ENCODE assay signal across 8 cellular contexts in genomic region chrY:16330032-16330758, GRCh38.
DNase-seq lines count a peak whose midpoint lies in the region; ATAC-seq, FAIRE-seq and TF ChIP-seq lines count a peak whose summit lies in the region.
"Not testable (repeated sequence)": the region's sequence is repeated elsewhere in the genome, so short reads cannot be mapped to it uniquely, and the experiment has no call there.

No MANE protein-coding gene starts in this region.

- not testable (repeated sequence) for H2AFZ ChIP-seq in endothelial cell of umbilical vein (ENCODE audit: low read depth, low read length)

- H3K9me3 ChIP-seq in RWPE2 (ENCODE audit: severe bottlenecking); body of pancreas; endothelial cell of umbilical vein (replicated peaks; ENCODE audit: control insufficient read depth, insufficient read depth, low read length): not testable (repeated sequence)

- intact Hi-C loops in body of pancreas (cut with DNase I); endothelial cell of umbilical vein (cut with micrococcal nuclease): not testable (repeated sequence)

- not testable (repeated sequence) for H3K79me2 ChIP-seq in endothelial cell of umbilical vein (ENCODE audit: control insufficient read depth, insufficient read depth, low read length)

- not testable (repeated sequence) for H4K20me1 ChIP-seq in endothelial cell of umbilical vein (replicated peaks; ENCODE audit: control insufficient read depth, extremely low read depth, insufficient read depth, low read length)

- TF ChIP-seq CTCF in RWPE2 (IDR thresholded peaks at IDR 0.05; ENCODE audit: poor library complexity, severe bottlenecking); body of pancreas (IDR thresholded peaks at IDR 0.05); endothelial cell of umbilical vein (IDR thresholded peaks at IDR 0.05; ENCODE audit: extremely low read depth in 1 of 2, insufficient read depth in 1 of 2, low read depth in 1 of 2, low read length in 2 of 2); foreskin keratinocyte (conservative IDR thresholded peaks at IDR 0.05): not testable (repeated sequence)

- H3K4me2 ChIP-seq in endothelial cell of umbilical vein (ENCODE audit: insufficient read depth, low read length): not testable (repeated sequence)

- BruUV-seq in endothelial cell of umbilical vein (replicated peaks; lab: Mats Ljungman, UMichigan): not testable (repeated sequence)

- FAIRE-seq in RCC 7860 (lab: Jason Lieb, UNC): peak; percentile 93
- peak; percentile 47 for FAIRE-seq in endothelial cell of umbilical vein (lab: Jason Lieb, UNC)
- peak; percentile 27 for FAIRE-seq in islet of Langerhans (lab: Jason Lieb, UNC)

- H3K9ac ChIP-seq in endothelial cell of umbilical vein (replicated peaks; ENCODE audit: extremely low read depth, insufficient read depth, low read length): not testable (repeated sequence)

- ATAC-seq in GM18868 (IDR thresholded peaks at IDR 0.05; ENCODE audit: unreplicated experiment) (peak; percentile 90), HG03432 (IDR thresholded peaks at IDR 0.05; ENCODE audit: unreplicated experiment) (peak; percentile 69), RWPE2 (ENCODE audit: low read depth) (peak; percentile 82), body of pancreas (peak; percentile 45), foreskin keratinocyte (peak; percentile 86)

- dilution Hi-C loops in endothelial cell of umbilical vein (cut with MboI; ENCODE audit: extremely low pct_ligation_motif_present, low sequenced_read_pairs): not testable (repeated sequence)

- H3K9me1 ChIP-seq in endothelial cell of umbilical vein (replicated peaks; ENCODE audit: control insufficient read depth, extremely low read depth, insufficient read depth, low read length): not testable (repeated sequence)

- not testable (repeated sequence) for H3K36me3 ChIP-seq in RWPE2 (ENCODE audit: low read depth); body of pancreas (replicated peaks in 1 of 2; ENCODE audit: insufficient read depth in 1 of 2, low read depth in 2 of 2); endothelial cell of umbilical vein (ENCODE audit: control insufficient read depth in 2 of 2, extremely low read depth in 1 of 2, insufficient read depth in 2 of 2, low read length in 2 of 2)

- not testable (repeated sequence) for TF ChIP-seq POLR2A in body of pancreas (IDR thresholded peaks at IDR 0.05); endothelial cell of umbilical vein (IDR thresholded peaks at IDR 0.05; ENCODE audit: low read depth, low read length)

- POLR2A ChIA-PET in endothelial cell of umbilical vein (lab: Charles Lee): not testable (repeated sequence)

- not testable (repeated sequence) for H3K27ac ChIP-seq in RWPE2 (ENCODE audit: poor library complexity, severe bottlenecking); body of pancreas; endothelial cell of umbilical vein (ENCODE audit: insufficient read depth, low read depth, low read length); foreskin keratinocyte

- WGBS in body of pancreas, 2 donors: no CpG with 5 or more reads among the region's 6 CpGs

- CTCF ChIA-PET in endothelial cell of umbilical vein (lab: Charles Lee): not testable (repeated sequence)

- not testable (repeated sequence) for H3K4me3 ChIP-seq in RWPE2 (ENCODE audit: severe bottlenecking); body of pancreas; endothelial cell of umbilical vein (replicated peaks in 1 of 3; ENCODE audit: insufficient read depth in 1 of 3, low read depth in 1 of 3, low read length in 3 of 3)

- not testable (repeated sequence) for DNase-seq in RCC 7860 (ENCODE audit: low spot score); RWPE2 (ENCODE audit: low spot score); body of pancreas; endothelial cell of umbilical vein (ENCODE audit: low read depth, low spot score); foreskin keratinocyte

- not testable (repeated sequence) for H3K4me1 ChIP-seq in RWPE2 (ENCODE audit: insufficient read depth, poor library complexity, severe bottlenecking); body of pancreas; endothelial cell of umbilical vein (ENCODE audit: control insufficient read depth, extremely low read depth, insufficient read depth, low read length); foreskin keratinocyte

- not testable (repeated sequence) for H3K27me3 ChIP-seq in RWPE2 (ENCODE audit: insufficient read depth, poor library complexity, severe bottlenecking); body of pancreas; endothelial cell of umbilical vein (ENCODE audit: control insufficient read depth in 2 of 2, insufficient read depth in 2 of 2, low read length in 2 of 2); foreskin keratinocyte
